Comparison of ENCODE assay signal across 1 cellular context in genomic region chr3:115347737-115348136, GRCh38.
TF ChIP-seq lines count a peak whose summit lies in the region.

No MANE protein-coding gene starts in this region.

TF ChIP-seq in GM23338, 12 proteins besides CTCF, POLR2A, EP300 and RAD21 (continued from another document):
- TF ChIP-seq STAT1 (IDR thresholded peaks at IDR 0.05; ENCODE audit: unreplicated experiment) (no peak), CREB1 (CRISPR knock-in tag; IDR thresholded peaks at IDR 0.05; ENCODE audit: low read depth) (no peak), ZNF331 (CRISPR knock-in tag; IDR thresholded peaks at IDR 0.05; ENCODE audit: low read depth) (no peak)
